Comparison of ENCODE assay signal across 1 cellular context in the genomic region with DNA sequence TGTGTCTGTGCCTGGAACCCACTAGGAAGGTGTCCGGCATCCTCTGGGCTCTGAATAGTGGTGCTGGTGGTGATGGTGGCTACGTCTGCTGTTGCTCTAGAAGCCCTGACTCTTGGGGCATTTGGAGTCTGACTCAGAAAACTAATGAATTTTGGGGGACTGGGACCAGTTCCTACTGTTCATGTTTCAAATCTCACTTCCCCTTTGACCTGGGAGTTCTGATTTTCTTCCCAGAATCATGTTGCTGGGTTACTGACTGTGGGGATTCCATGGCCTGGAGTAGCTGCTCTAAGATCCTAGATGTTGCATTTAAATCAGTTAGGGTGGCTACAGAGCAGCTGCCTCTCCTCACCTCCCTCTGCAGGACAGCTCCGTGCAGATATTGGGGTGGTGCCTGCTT.
TF ChIP-seq lines count a peak whose summit lies in the region.

No MANE protein-coding gene starts in this region.

TF ChIP-seq in H1, 55 proteins besides CTCF, POLR2A, EP300 and RAD21:
- TF ChIP-seq SUZ12 (IDR thresholded peaks at IDR 0.05; ENCODE audit: low read length), result 0 out of 2 replicates have a peak, but pooled peaks have one; percentile 23
- no peak for TF ChIP-seq SIRT6 (IDR thresholded peaks at IDR 0.05; ENCODE audit: low read length)
- no peak for TF ChIP-seq KDM4A (IDR thresholded peaks at IDR 0.05; ENCODE audit: low read depth, low read length, severe bottlenecking)
